ENCODE assay signal across 16 cellular contexts in genomic region chr11:108559340-108559739, GRCh38. TPM values are rescaled to one million over a fixed set of nuclear protein-coding genes. Genes with fewer than 3 reads are reported as not detected.
A peak's percentile ranks its signal among the peaks of the same experiment; 100 is the strongest.
DNase-seq lines count a peak whose midpoint lies in the region; ATAC-seq, FAIRE-seq and TF ChIP-seq lines count a peak whose summit lies in the region.
"Had no signal": no experiment of that assay in that cellular context is flagged by ENCODE, and none has a peak within 500 bp of the region (broad histone marks: within the 10 kb centered on the region; RNA-seq: fewer than 3 reads in every experiment).

No MANE protein-coding gene starts in this region.

- H3K9ac ChIP-seq in astrocyte (ENCODE audit: low read length) (no peak overlapping the region), keratinocyte (ENCODE audit: control insufficient read depth, extremely low read depth, insufficient read depth, low read length) (no peak overlapping the region)

- H3K36me3 ChIP-seq in astrocyte (ENCODE audit: insufficient read depth, low read length) (no peaks in the 10 kb centered on the region), keratinocyte (ENCODE audit: control insufficient read depth in 2 of 2, extremely low read depth in 1 of 2, insufficient read depth in 2 of 2, low read length in 2 of 2) (peaks cover 1 to 15% of the 10 kb centered on the region in 2 experiments), small intestine (ENCODE audit: control insufficient read depth in 2 of 2, insufficient read depth in 2 of 2, low read length in 2 of 2) (no peaks in the 10 kb centered on the region)
- H3K36me3 ChIP-seq: stomach had no signal

- dilution Hi-C loops in keratinocyte (cut with MboI; ENCODE audit: extremely low pct_ligation_motif_present, low sequenced_read_pairs): no loop called here

- peak; percentile 88 for FAIRE-seq in astrocyte (lab: Jason Lieb, UNC)
- FAIRE-seq in keratinocyte (lab: Jason Lieb, UNC): peak; percentile 44
- no peak for FAIRE-seq in small intestine (lab: Jason Lieb, UNC)
- FAIRE-seq: TTC549 had no signal

- no peak overlapping the region for H3K4me3 ChIP-seq in astrocyte (ENCODE audit: insufficient read depth, low read depth, low read length)
- H3K4me3 ChIP-seq in keratinocyte (ENCODE audit: control insufficient read depth in 2 of 3, extremely low read depth in 1 of 3, insufficient read depth in 2 of 3, low read depth in 1 of 3, low read length in 3 of 3): no peak overlapping the region
- H3K4me3 ChIP-seq in small intestine (ENCODE audit: low read depth in 1 of 2, low read length in 2 of 2): no peak overlapping the region
- H3K4me3 ChIP-seq: stomach had no signal

- ATAC-seq in HG03354 (IDR thresholded peaks at IDR 0.05; ENCODE audit: poor library complexity, severe bottlenecking, unreplicated experiment) (no peak), WTC11 (no peak)

- H3K9me3 Mint-ChIP-seq in HFFc6 (no peaks in the 10 kb centered on the region), astrocyte (ENCODE audit: unreplicated experiment) (no peaks in the 10 kb centered on the region), WTC11 (no peaks in the 10 kb centered on the region)
- H3K9me3 Mint-ChIP-seq: CD14-positive monocyte had no signal

- peaks cover 68% of the 10 kb centered on the region for H3K4me1 Mint-ChIP-seq in HFFc6 (ENCODE audit: low read depth)
- peaks cover 52% of the 10 kb centered on the region for H3K4me1 Mint-ChIP-seq in astrocyte (ENCODE audit: low read depth, unreplicated experiment)
- peaks cover 19% of the 10 kb centered on the region for H3K4me1 Mint-ChIP-seq in WTC11

- no peaks in the 10 kb centered on the region for H3K9me1 ChIP-seq in keratinocyte (ENCODE audit: control insufficient read depth, extremely low read depth, insufficient read depth, low read length)

- POLR2A ChIA-PET in WTC11 (lab: Charles Lee): no interaction called here

- H3K27me3 ChIP-seq in astrocyte (ENCODE audit: insufficient read depth, low read length): no peaks in the 10 kb centered on the region
- no peaks in the 10 kb centered on the region for H3K27me3 ChIP-seq in keratinocyte (ENCODE audit: control insufficient read depth, extremely low read depth, insufficient read depth, low read length)
- H3K27me3 ChIP-seq in small intestine (ENCODE audit: control insufficient read depth in 2 of 2, insufficient read depth in 2 of 2, low read length in 2 of 2): no peaks in the 10 kb centered on the region
- H3K27me3 ChIP-seq: stomach had no signal

- H2AFZ ChIP-seq in astrocyte (ENCODE audit: low read depth, low read length): no peak overlapping the region
- H2AFZ ChIP-seq in keratinocyte (ENCODE audit: control insufficient read depth, low read length): no peak overlapping the region

- CTCF ChIA-PET in WTC11 (lab: Charles Lee): no interaction called here

- H3K9me3 ChIP-seq in astrocyte (ENCODE audit: insufficient read depth, low read depth, low read length): no peaks in the 10 kb centered on the region
- H3K9me3 ChIP-seq in keratinocyte (ENCODE audit: control insufficient read depth, low read depth, low read length): no peaks in the 10 kb centered on the region
- no peaks in the 10 kb centered on the region for H3K9me3 ChIP-seq in small intestine (ENCODE audit: control insufficient read depth, low read depth)
- H3K9me3 ChIP-seq: stomach had no signal

- peak overlapping the region; percentile 50 for H3K27ac Mint-ChIP-seq in HFFc6
- no peak overlapping the region for H3K27ac Mint-ChIP-seq in astrocyte (ENCODE audit: unreplicated experiment)
- H3K27ac Mint-ChIP-seq in WTC11: no peak overlapping the region
- H3K27ac Mint-ChIP-seq: CD14-positive monocyte had no signal

- WGBS in small intestine, 3 donors: 29 to 38% (median 32%) methylated on average over 2 of the region's 2 CpGs

- peak overlapping the region; percentile 65 for H3K4me2 ChIP-seq in astrocyte (ENCODE audit: low read length)
- H3K4me2 ChIP-seq in keratinocyte (ENCODE audit: control insufficient read depth, extremely low read depth, insufficient read depth, low read depth, low read length): no peak overlapping the region

- TF ChIP-seq CTCF in HFFc6 (IDR thresholded peaks at IDR 0.05) (no peak), astrocyte (IDR thresholded peaks at IDR 0.05; ENCODE audit: insufficient read depth, low read depth, low read length) (no peak), keratinocyte (optimal IDR thresholded peaks at IDR 0.05 in 1 of 3, IDR thresholded peaks at IDR 0.05 in 1 of 3, conservative IDR thresholded peaks at IDR 0.05 in 1 of 3; ENCODE audit: extremely low read depth in 1 of 3, insufficient read depth in 2 of 3, low read length in 3 of 3) (no peak), WTC11 (IDR thresholded peaks at IDR 0.05) (no peak)

- H3K4me3 Mint-ChIP-seq in HFFc6: peak overlapping the region; percentile 64
- H3K4me3 Mint-ChIP-seq in astrocyte (ENCODE audit: unreplicated experiment): no peak overlapping the region
- no peak overlapping the region for H3K4me3 Mint-ChIP-seq in WTC11
- H3K4me3 Mint-ChIP-seq: CD14-positive monocyte had no signal

- H3K4me1 ChIP-seq in astrocyte (ENCODE audit: insufficient read depth, low read length) (peaks cover 28% of the 10 kb centered on the region), keratinocyte (ENCODE audit: control insufficient read depth, extremely low read depth, insufficient read depth, low read length) (peaks cover 18% of the 10 kb centered on the region), small intestine (ENCODE audit: control insufficient read depth in 2 of 2, insufficient read depth in 1 of 2, low read depth in 1 of 2, low read length in 1 of 2) (no peaks in the 10 kb centered on the region)

- H3K36me3 Mint-ChIP-seq in HFFc6 (ENCODE audit: low read depth) (no peaks in the 10 kb centered on the region), astrocyte (ENCODE audit: low read depth, unreplicated experiment) (no peaks in the 10 kb centered on the region), WTC11 (no peaks in the 10 kb centered on the region)
- H3K36me3 Mint-ChIP-seq: CD14-positive monocyte had no signal

- H4K20me1 ChIP-seq in astrocyte (ENCODE audit: insufficient read depth, low read length) (no peaks in the 10 kb centered on the region), keratinocyte (ENCODE audit: control insufficient read depth, extremely low read depth, insufficient read depth, low read length) (no peaks in the 10 kb centered on the region)

- no peak overlapping the region for H3K27ac ChIP-seq in astrocyte (ENCODE audit: low read depth, low read length)
- H3K27ac ChIP-seq in keratinocyte (ENCODE audit: control insufficient read depth, insufficient read depth, low read length): no peak overlapping the region
- H3K27ac ChIP-seq in small intestine (ENCODE audit: low read depth in 1 of 2, low read length in 1 of 2): no peak overlapping the region
- H3K27ac ChIP-seq: epithelial cell of prostate, HL-60, stomach had no signal

- H3K79me2 ChIP-seq in astrocyte (ENCODE audit: insufficient read depth, low read length) (no peaks in the 10 kb centered on the region), keratinocyte (ENCODE audit: control insufficient read depth, insufficient read depth, low read length) (no peaks in the 10 kb centered on the region)

- peak; percentile 25 to 51 for DNase-seq in AML-193 (lab: John Stamatoyannopoulos, UW)
- DNase-seq in HFFc6: peak; percentile 28
- DNase-seq in astrocyte (ENCODE audit: low read depth): peak; percentile 81
- no peak for DNase-seq in keratinocyte (ENCODE audit: low read depth, low spot score)
- DNase-seq in small intestine: no peak
- DNase-seq in WTC11 (ENCODE audit: low spot score): no peak
- no peak for DNase-seq in activated gamma-delta T cell (lab: John Stamatoyannopoulos, UW)
- DNase-seq: anterior cingulate cortex, NCI-H1048, NCI-H526 treated with DMSO at 0.1 percent for 48 hours, stomach had no signal

- H3K27me3 Mint-ChIP-seq in HFFc6 (ENCODE audit: insufficient read depth) (peaks cover 7% of the 10 kb centered on the region), astrocyte (ENCODE audit: low read depth, unreplicated experiment) (no peaks in the 10 kb centered on the region), WTC11 (ENCODE audit: low read depth) (no peaks in the 10 kb centered on the region)

TF ChIP-seq in WTC11, 78 proteins besides CTCF, POLR2A, EP300 and RAD21:
- TF ChIP-seq ZNF138 (CRISPR knock-in tag; conservative IDR thresholded peaks at IDR 0.05) (no peak), TCF7 (CRISPR knock-in tag; IDR thresholded peaks at IDR 0.05; ENCODE audit: low read depth) (no peak), NFYB (CRISPR knock-in tag; conservative IDR thresholded peaks at IDR 0.05; ENCODE audit: low read depth) (no peak)
TF ChIP-seq in WTC11: peak in this region for 0.

RNA-seq across cellular contexts. Expression of gene EXPH5, which starts 34.2 kb away (rescaled TPM):
- total RNA-seq in HFFc6 (2021; fragmentation: NEBNext Ultra II Directional; extraction: Animal tissue kit (Norgen Biotek cat#: 25700)): under 1 TPM; 0.14 to 0.91 (median 0.47) TPM
- total RNA-seq in astrocyte (4.7 and 7.9 TPM in 2 replicates), WTC11 (2021) (8.1 to 11.2 TPM (median 9.2 TPM) in 3 replicates)
- polyA plus RNA-seq in keratinocyte (7.9 to 19.0 TPM (median 11.7 TPM) in 3 replicates), small intestine (under 1 TPM; 0.22 to 0.94 (median 0.27) TPM)
- polyA plus RNA-seq in keratinocyte (2011; ENCODE audit: low read depth): 14.1 TPM
- polyA plus RNA-seq in keratinocyte (2011; cell fraction: cytosol; rRNA removed): 1.6 and 3.2 TPM in 2 replicates
- polyA plus RNA-seq in keratinocyte (2011; cell fraction: nucleus; rRNA removed): 24.3 and 28.3 TPM in 2 replicates
- 4.7 and 17.6 TPM in 2 replicates for polyA plus RNA-seq in keratinocyte (2012; ENCODE audit: low replicate concordance)
- polyA minus RNA-seq in keratinocyte: 12.8 to 79.7 TPM (median 65.4 TPM) in 3 replicates
- polyA minus RNA-seq in keratinocyte (2011; cell fraction: cytosol; rRNA and poly(A)+ RNA removed): 6.5 TPM
- polyA minus RNA-seq in keratinocyte (2011; cell fraction: nucleus; rRNA and poly(A)+ RNA removed): 57.4 and 120 TPM in 2 replicates

Comparison
In these comparisons a context has a peak if more than half of its experiments do, and no peak if none do; other contexts are left out.
1. DNase-seq: peak in AML-193 (2 of 2), HFFc6 (single experiment) and astrocyte (single experiment); none in keratinocyte (single experiment), small intestine (single experiment), WTC11 (single experiment) and activated gamma-delta T cell (single experiment).